ENCODE assay signal across 28 cellular contexts in genomic region chr6:17836298-17836697, GRCh38.
"Had no signal": no experiment of that assay in that cellular context is flagged by ENCODE, and none has a peak within 500 bp of the region (broad histone marks: within the 10 kb centered on the region; RNA-seq: fewer than 3 reads in every experiment).

No MANE protein-coding gene starts in this region.

- H3K4me1 Mint-ChIP-seq: activated CD4-positive, alpha-beta T cell treated with anti-CD3 and anti-CD28 coated beads, Interleukin-2, amount 10 ng/mL, durations not matched to agents 7 days and 5 days; activated naive CD4-positive, alpha-beta T cell treated with anti-CD3 and anti-CD28 coated beads, Interleukin-2, amount 50 U/mL, for 24 hours; activated naive CD8-positive, alpha-beta T cell treated with anti-CD3 and anti-CD28 coated beads, Interleukin-2, amount 50 U/mL, for 24 hours; activated T-helper 17 cell treated with anti-CD3 and anti-CD28 coated beads, Interleukin-2, amount 50 U/mL, for 72 hours; central memory CD8-positive, alpha-beta T cell; memory B cell; naive thymus-derived CD8-positive, alpha-beta T cell; stimulated activated effector memory CD8-positive, alpha-beta T cell treated with anti-CD3 and anti-CD28 coated beads, Interleukin-12 subunit alpha, Interleukin-12 subunit beta, amount 100 ng/mL, for 72 hours had no signal

- H3K27ac ChIP-seq: gastrocnemius medialis, hepatocyte, pancreas, prostate gland, vagina had no signal

- H3K79me2 ChIP-seq: hepatocyte had no signal

- H3K9me3 Mint-ChIP-seq: activated CD4-positive, alpha-beta T cell treated with anti-CD3 and anti-CD28 coated beads, Interleukin-2, amount 10 ng/mL, durations not matched to agents 7 days and 5 days; activated CD8-positive, alpha-beta T cell treated with anti-CD3 and anti-CD28 coated beads for 36 hours; activated naive CD4-positive, alpha-beta T cell treated with anti-CD3 and anti-CD28 coated beads, Interleukin-2, amount 50 U/mL, for 24 hours; activated naive CD8-positive, alpha-beta T cell treated with anti-CD3 and anti-CD28 coated beads, Interleukin-2, amount 50 U/mL, for 24 hours; activated T-cell treated with anti-CD3 and anti-CD28 coated beads, Interleukin-2, amount 50 U/mL, for 4 hours; activated T-helper 17 cell treated with anti-CD3 and anti-CD28 coated beads, Interleukin-2, amount 50 U/mL, for 72 hours; central memory CD8-positive, alpha-beta T cell; dendritic cell treated with granulocyte-macrophage colony-stimulating factor and Interleukin-4, amounts not matched to agents 40 ng/mL and 50 ng/mL, for 4 days; memory B cell; naive thymus-derived CD8-positive, alpha-beta T cell; neural crest cell; stimulated activated effector memory CD8-positive, alpha-beta T cell treated with anti-CD3 and anti-CD28 coated beads, Interleukin-12 subunit alpha, Interleukin-12 subunit beta, amount 100 ng/mL, for 72 hours; stimulated activated naive CD8-positive, alpha-beta T cell treated with anti-CD3 and anti-CD28 coated beads, Interleukin-15, Interleukin-2, amounts not matched to agents 100 ng/mL and 50 ng/mL, for 24 hours had no signal

- H2AFZ ChIP-seq: hepatocyte had no signal

- H3K4me3 ChIP-seq: gastrocnemius medialis, hepatocyte, pancreas, prostate gland, right atrium auricular region, thoracic aorta, vagina had no signal

- ATAC-seq: activated CD8-positive, alpha-beta T cell treated with anti-CD3 and anti-CD28 coated beads for 36 hours; activated naive CD8-positive, alpha-beta T cell treated with anti-CD3 and anti-CD28 coated beads, Interleukin-2, amount 50 U/mL, for 24 hours; activated T-cell treated with anti-CD3 and anti-CD28 coated beads, Interleukin-2, amount 50 U/mL, for 4 hours; activated T-helper 17 cell treated with anti-CD3 and anti-CD28 coated beads, Interleukin-2, amount 50 U/mL, for 72 hours; gastrocnemius medialis; left colon; naive thymus-derived CD8-positive, alpha-beta T cell; pancreas; stimulated activated effector memory CD8-positive, alpha-beta T cell treated with anti-CD3 and anti-CD28 coated beads, Interleukin-12 subunit alpha, Interleukin-12 subunit beta, amount 100 ng/mL, for 72 hours had no signal

- DNase-seq: activated CD4-positive, alpha-beta T cell treated with anti-CD3 and anti-CD28 coated beads for 1 hour; activated CD4-positive, alpha-beta T cell treated with anti-CD3 and anti-CD28 coated beads, Interleukin-2, amount 10 ng/mL, durations not matched to agents 7 days and 5 days; activated CD8-positive, alpha-beta T cell treated with anti-CD3 and anti-CD28 coated beads for 36 hours; activated naive CD8-positive, alpha-beta T cell treated with anti-CD3 and anti-CD28 coated beads, Interleukin-2, amount 50 U/mL, for 24 hours; activated T-cell treated with anti-CD3 and anti-CD28 coated beads, Interleukin-2, amount 50 U/mL, for 4 hours; effector CD4-positive, alpha-beta T cell; gastrocnemius medialis; left colon; midbrain; naive thymus-derived CD8-positive, alpha-beta T cell; nucleus accumbens; pancreas; stimulated activated CD4-positive, alpha-beta T cell treated with anti-CD3 and anti-CD28 coated beads, Interleukin-4, amount 100 ng/mL, for 1 hour; T-helper 2 cell had no signal

- H3K9me3 ChIP-seq: gastrocnemius medialis, pancreas, prostate gland, right atrium auricular region, thoracic aorta, vagina had no signal

- H3K36me3 Mint-ChIP-seq: activated naive CD4-positive, alpha-beta T cell treated with anti-CD3 and anti-CD28 coated beads, Interleukin-2, amount 50 U/mL, for 24 hours; naive thymus-derived CD8-positive, alpha-beta T cell; stimulated activated effector memory CD8-positive, alpha-beta T cell treated with anti-CD3 and anti-CD28 coated beads, Interleukin-12 subunit alpha, Interleukin-12 subunit beta, amount 100 ng/mL, for 72 hours had no signal

- H3K27me3 ChIP-seq: gastrocnemius medialis, hepatocyte, pancreas, right atrium auricular region, vagina had no signal

- H3K27me3 Mint-ChIP-seq: dendritic cell treated with granulocyte-macrophage colony-stimulating factor and Interleukin-4, amounts not matched to agents 40 ng/mL and 50 ng/mL, for 4 days; memory B cell; stimulated activated naive CD8-positive, alpha-beta T cell treated with anti-CD3 and anti-CD28 coated beads, Interleukin-15, Interleukin-2, amounts not matched to agents 100 ng/mL and 50 ng/mL, for 24 hours; type B pancreatic cell had no signal

- H3K27ac Mint-ChIP-seq: activated CD4-positive, alpha-beta T cell treated with anti-CD3 and anti-CD28 coated beads, Interleukin-2, amount 10 ng/mL, durations not matched to agents 7 days and 5 days; activated CD8-positive, alpha-beta T cell treated with anti-CD3 and anti-CD28 coated beads for 36 hours; activated naive CD4-positive, alpha-beta T cell treated with anti-CD3 and anti-CD28 coated beads, Interleukin-2, amount 50 U/mL, for 24 hours; activated naive CD8-positive, alpha-beta T cell treated with anti-CD3 and anti-CD28 coated beads, Interleukin-2, amount 50 U/mL, for 24 hours; activated T-helper 17 cell treated with anti-CD3 and anti-CD28 coated beads, Interleukin-2, amount 50 U/mL, for 72 hours; dendritic cell treated with granulocyte-macrophage colony-stimulating factor and Interleukin-4, amounts not matched to agents 40 ng/mL and 50 ng/mL, for 4 days; memory B cell; naive thymus-derived CD8-positive, alpha-beta T cell; stimulated activated effector memory CD8-positive, alpha-beta T cell treated with anti-CD3 and anti-CD28 coated beads, Interleukin-12 subunit alpha, Interleukin-12 subunit beta, amount 100 ng/mL, for 72 hours; stimulated activated naive CD8-positive, alpha-beta T cell treated with anti-CD3 and anti-CD28 coated beads, Interleukin-15, Interleukin-2, amounts not matched to agents 100 ng/mL and 50 ng/mL, for 24 hours had no signal

- H3K4me3 Mint-ChIP-seq: activated CD4-positive, alpha-beta T cell treated with anti-CD3 and anti-CD28 coated beads, Interleukin-2, amount 10 ng/mL, durations not matched to agents 7 days and 5 days; activated CD8-positive, alpha-beta T cell treated with anti-CD3 and anti-CD28 coated beads for 36 hours; activated naive CD4-positive, alpha-beta T cell treated with anti-CD3 and anti-CD28 coated beads, Interleukin-2, amount 50 U/mL, for 24 hours; activated naive CD8-positive, alpha-beta T cell treated with anti-CD3 and anti-CD28 coated beads, Interleukin-2, amount 50 U/mL, for 24 hours; activated T-cell treated with anti-CD3 and anti-CD28 coated beads, Interleukin-2, amount 50 U/mL, for 4 hours; activated T-helper 17 cell treated with anti-CD3 and anti-CD28 coated beads, Interleukin-2, amount 50 U/mL, for 72 hours; central memory CD8-positive, alpha-beta T cell; dendritic cell treated with granulocyte-macrophage colony-stimulating factor and Interleukin-4, amounts not matched to agents 40 ng/mL and 50 ng/mL, for 4 days; memory B cell; naive thymus-derived CD8-positive, alpha-beta T cell; neural crest cell; stimulated activated effector memory CD8-positive, alpha-beta T cell treated with anti-CD3 and anti-CD28 coated beads, Interleukin-12 subunit alpha, Interleukin-12 subunit beta, amount 100 ng/mL, for 72 hours; stimulated activated naive CD8-positive, alpha-beta T cell treated with anti-CD3 and anti-CD28 coated beads, Interleukin-15, Interleukin-2, amounts not matched to agents 100 ng/mL and 50 ng/mL, for 24 hours; type B pancreatic cell had no signal

- H3K4me2 ChIP-seq: hepatocyte had no signal

- H3K4me1 ChIP-seq: gastrocnemius medialis, pancreas, prostate gland, vagina had no signal

- H3K36me3 ChIP-seq: prostate gland had no signal
